In the genomic region with DNA sequence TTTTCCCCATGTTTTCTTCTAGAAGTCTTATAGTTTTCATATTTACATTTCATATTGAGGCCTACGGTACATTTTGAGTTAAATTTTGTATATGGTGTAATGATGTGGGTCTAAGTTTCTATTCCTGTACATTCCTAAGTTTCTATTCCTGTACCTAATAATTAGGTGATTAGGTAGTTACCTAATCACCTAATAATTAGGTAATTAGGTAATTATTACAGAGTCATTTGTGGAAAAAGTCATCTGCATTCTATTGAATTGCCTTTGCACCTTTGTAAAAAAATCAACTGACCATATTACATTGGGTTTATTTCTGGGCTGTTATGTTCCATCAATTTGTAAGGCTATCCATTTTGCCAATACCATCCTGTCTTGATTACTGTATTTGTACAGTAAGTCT, we compare ENCODE assay signal across 7 cellular contexts.
"Had no signal": no experiment of that assay in that cellular context is flagged by ENCODE, and none has a peak within 500 bp of the region (broad histone marks: within the 10 kb centered on the region; RNA-seq: fewer than 3 reads in every experiment).

No MANE protein-coding gene starts in this region.

- DNase-seq: GOT3, H9, HCEC 1CT had no signal

- H3K4me3 Mint-ChIP-seq: H9, IgD-negative memory B cell had no signal

- H2AFZ ChIP-seq: GM23248 had no signal

- H3K27me3 Mint-ChIP-seq: IgD-negative memory B cell had no signal

- H3K9me3 Mint-ChIP-seq: H9, IgD-negative memory B cell had no signal

- H3K9ac ChIP-seq: GM23248 had no signal

- H3K4me3 ChIP-seq: GM23248 had no signal

- FAIRE-seq: HepG2 had no signal

- H3K27ac Mint-ChIP-seq: H9 had no signal

- H3K27ac ChIP-seq: GM23248, HL-60 had no signal

- ATAC-seq: HepG2 had no signal

- H3K4me1 Mint-ChIP-seq: H9 had no signal
